Comparison of ENCODE assay signal across 28 cellular contexts in the genomic region with DNA sequence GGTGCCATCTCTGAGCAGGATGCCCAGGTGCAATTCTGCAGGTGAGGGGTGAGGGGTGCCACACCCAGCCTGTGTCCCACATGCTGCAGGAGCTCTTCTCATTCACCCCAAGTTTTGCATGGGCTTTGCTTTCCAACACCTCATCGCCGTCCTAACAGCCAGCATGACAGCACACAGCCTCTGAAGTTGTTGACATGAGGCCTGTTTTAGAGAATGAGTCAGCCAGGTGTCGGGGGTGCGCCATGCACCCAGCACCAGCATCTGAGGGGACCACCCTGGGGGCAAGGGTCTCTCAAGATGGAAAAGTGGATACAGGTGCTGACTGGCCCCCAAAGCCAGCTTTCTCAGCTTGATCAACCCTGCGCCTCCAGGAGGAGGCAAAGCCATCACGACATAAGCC.
"Had no signal": no experiment of that assay in that cellular context is flagged by ENCODE, and none has a peak within 500 bp of the region (broad histone marks: within the 10 kb centered on the region; RNA-seq: fewer than 3 reads in every experiment).

No MANE protein-coding gene starts in this region.

- H3K9ac ChIP-seq: parathyroid adenoma had no signal

- FAIRE-seq: small intestine had no signal

- H3K4me1 ChIP-seq: parathyroid adenoma, prostate gland, right lobe of liver, suprapubic skin, testis, tibial artery, transverse colon, upper lobe of right lung, vagina had no signal

- H3K27ac ChIP-seq: ovary, parathyroid adenoma, prostate gland, right lobe of liver, sigmoid colon, suprapubic skin, testis, tibial artery, transverse colon, upper lobe of right lung, vagina had no signal

- H3K9me3 ChIP-seq: ovary, prostate gland, right lobe of liver, sigmoid colon, suprapubic skin, testis, tibial artery, transverse colon, upper lobe of right lung, vagina had no signal

- ATAC-seq: naive thymus-derived CD8-positive, alpha-beta T cell; natural killer cell treated with Interleukin-12 subunit alpha and Interleukin-12 subunit beta and Interleukin-15 and Interleukin-18, amount 100 ng/mL, for 72 hours; right cardiac atrium; right lobe of liver; stimulated activated memory B cell treated with anti-CD40 and anti-IgM and Interleukin-4, amounts not matched to agents 10 μg/mL and 1 μg/mL and 100 μg/mL, for 72 hours; stimulated activated naive CD8-positive, alpha-beta T cell treated with anti-CD3 and anti-CD28 coated beads, Interleukin-15, amount 100 ng/mL, for 72 hours; stimulated activated naive CD8-positive, alpha-beta T cell treated with anti-CD3 and anti-CD28 coated beads, Interleukin-15, Interleukin-2, amounts not matched to agents 100 U/mL and 50 U/mL, for 24 hours; upper lobe of right lung had no signal

- H3K36me3 ChIP-seq: ovary, prostate gland, right lobe of liver, sigmoid colon, suprapubic skin, tibial artery, transverse colon, upper lobe of right lung, vagina had no signal

- DNase-seq: naive B cell; naive thymus-derived CD8-positive, alpha-beta T cell; nephron progenitor cell; occipital lobe; ovary; right cardiac atrium; sigmoid colon; small intestine; stimulated activated CD4-positive, alpha-beta T cell treated with anti-CD3 and anti-CD28 coated beads, Interleukin-12 subunit alpha, Interleukin-12 subunit beta, amount 100 ng/mL, for 4 hours; stimulated activated CD4-positive, alpha-beta T cell treated with anti-CD3 and anti-CD28 coated beads, Interleukin-1b, Interleukin-23, amount 100 ng/mL, for 48 hours; stimulated activated CD4-positive, alpha-beta T cell treated with anti-CD3 and anti-CD28 coated beads, Interleukin-4, amount 100 ng/mL, for 1 hour; stimulated activated CD4-positive, alpha-beta T cell treated with anti-CD3 and anti-CD28 coated beads, Interleukin-4, amount 100 ng/mL, for 4 hours; stimulated activated CD8-positive, alpha-beta memory T cell treated with anti-CD3 and anti-CD28 coated beads, Interleukin-4, amount 100 ng/mL, for 48 hours; stimulated activated naive CD4-positive, alpha-beta T cell; stimulated activated naive CD8-positive, alpha-beta T cell treated with anti-CD3 and anti-CD28 coated beads, Interleukin-15, amount 100 ng/mL, for 72 hours; stimulated activated naive CD8-positive, alpha-beta T cell treated with anti-CD3 and anti-CD28 coated beads, Interleukin-15, Interleukin-2, amounts not matched to agents 100 U/mL and 50 U/mL, for 24 hours; substantia nigra; testis; tibial artery; transverse colon; upper lobe of right lung had no signal

- H3K4me3 ChIP-seq: ovary, prostate gland, right lobe of liver, sigmoid colon, suprapubic skin, testis, tibial artery, transverse colon, upper lobe of right lung, vagina had no signal

- H3K27me3 ChIP-seq: ovary, right lobe of liver, sigmoid colon, suprapubic skin, testis, tibial artery, transverse colon, upper lobe of right lung, vagina had no signal
